In genomic region chr19:14450168-14450874, GRCh38 we compare ENCODE assay signal across 8 cellular contexts. TPM values are rescaled to one million over a fixed set of nuclear protein-coding genes. Genes with fewer than 3 reads are reported as not detected.
DNase-seq lines count a peak whose midpoint lies in the region; ATAC-seq, FAIRE-seq and TF ChIP-seq lines count a peak whose summit lies in the region.

No MANE protein-coding gene starts in this region.

- H3K4me1 Mint-ChIP-seq in Caco-2 (ENCODE audit: low read depth, unreplicated experiment): no peaks in the 10 kb centered on the region
- no peaks in the 10 kb centered on the region for H3K4me1 Mint-ChIP-seq in activated B cell treated with CpG ODN at 0.5 μM for 24 hours

- H3K27ac ChIP-seq in Karpas-422 (ENCODE audit: low read length) (no peak overlapping the region), endothelial cell of umbilical vein (ENCODE audit: insufficient read depth, low read depth, low read length) (no peak overlapping the region)

- H3K9me1 ChIP-seq in endothelial cell of umbilical vein (replicated peaks; ENCODE audit: control insufficient read depth, extremely low read depth, insufficient read depth, low read length): no peaks in the 10 kb centered on the region

- H3K4me3 Mint-ChIP-seq in Caco-2 (ENCODE audit: unreplicated experiment) (no peak overlapping the region), activated B cell treated with CpG ODN at 0.5 μM for 24 hours (no peak overlapping the region)

- no peaks in the 10 kb centered on the region for H3K79me2 ChIP-seq in Karpas-422 (ENCODE audit: low read length)
- H3K79me2 ChIP-seq in endothelial cell of umbilical vein (ENCODE audit: control insufficient read depth, insufficient read depth, low read length): no peaks in the 10 kb centered on the region

- BruUV-seq in Caco-2 (replicated peaks; lab: Mats Ljungman, UMichigan): no TSS peak
- BruUV-seq in endothelial cell of umbilical vein (replicated peaks; lab: Mats Ljungman, UMichigan): no TSS peak

- H3K9ac ChIP-seq in Karpas-422 (ENCODE audit: low read length) (no peak overlapping the region), endothelial cell of umbilical vein (replicated peaks; ENCODE audit: extremely low read depth, insufficient read depth, low read length) (no peak overlapping the region)

- POLR2A ChIA-PET in Caco-2 (lab: Charles Lee): no interaction called here
- POLR2A ChIA-PET in activated B cell treated with CpG ODN at 0.5 μM for 24 hours (lab: Charles Lee): no interaction called here
- POLR2A ChIA-PET in endothelial cell of umbilical vein (lab: Charles Lee): no interaction called here

- no peak overlapping the region for H3K4me3 ChIP-seq in Caco-2 (ENCODE audit: low read depth, low read length)
- no peak overlapping the region for H3K4me3 ChIP-seq in Karpas-422 (ENCODE audit: low read length)
- H3K4me3 ChIP-seq in endothelial cell of umbilical vein (replicated peaks in 1 of 3; ENCODE audit: insufficient read depth in 1 of 3, low read depth in 1 of 3, low read length in 3 of 3): no peak overlapping the region

- dilution Hi-C loops in endothelial cell of umbilical vein (cut with MboI; ENCODE audit: extremely low pct_ligation_motif_present, low sequenced_read_pairs): no loop called here

- no peak for TF ChIP-seq CTCF in Caco-2 (IDR thresholded peaks at IDR 0.05; ENCODE audit: insufficient read depth in 1 of 2, low read depth in 1 of 2, low read length in 1 of 2, severe bottlenecking in 1 of 2, unreplicated experiment in 1 of 2)
- no peak for TF ChIP-seq CTCF in activated B cell treated with CpG ODN at 0.5 μM for 24 hours (IDR thresholded peaks at IDR 0.05)
- TF ChIP-seq CTCF in endothelial cell of umbilical vein (IDR thresholded peaks at IDR 0.05; ENCODE audit: extremely low read depth in 1 of 2, insufficient read depth in 1 of 2, low read depth in 1 of 2, low read length in 2 of 2): no peak

- intact Hi-C loops in Caco-2 (cut with micrococcal nuclease; ENCODE audit: unreplicated experiment) (no loop called here), activated B cell treated with CpG ODN at 0.5 μM for 24 hours (cut with micrococcal nuclease) (no loop called here), endothelial cell of umbilical vein (cut with micrococcal nuclease) (loop anchor here (1.0 kb wide), 1 partner anchor 10 kb away; no protein-coding TSS in a partner anchor)

- H3K27me3 ChIP-seq in Caco-2 (replicated peaks; ENCODE audit: control insufficient read depth, insufficient read depth, low read length) (no peaks in the 10 kb centered on the region), Karpas-422 (ENCODE audit: low read length) (no peaks in the 10 kb centered on the region), endothelial cell of umbilical vein (ENCODE audit: control insufficient read depth in 2 of 2, insufficient read depth in 2 of 2, low read length in 2 of 2) (no peaks in the 10 kb centered on the region)

- H3K4me1 ChIP-seq in Caco-2: no peaks in the 10 kb centered on the region
- no peaks in the 10 kb centered on the region for H3K4me1 ChIP-seq in Karpas-422 (ENCODE audit: low read length)
- no peaks in the 10 kb centered on the region for H3K4me1 ChIP-seq in endothelial cell of umbilical vein (ENCODE audit: control insufficient read depth, extremely low read depth, insufficient read depth, low read length)

- H3K36me3 ChIP-seq in Caco-2 (ENCODE audit: control insufficient read depth, insufficient read depth, low read length): peaks cover 2% of the 10 kb centered on the region
- peaks cover 32% of the 10 kb centered on the region for H3K36me3 ChIP-seq in Karpas-422 (ENCODE audit: insufficient read depth, low read length)
- peaks cover 16 to 50% of the 10 kb centered on the region in 2 experiments for H3K36me3 ChIP-seq in endothelial cell of umbilical vein (ENCODE audit: control insufficient read depth in 2 of 2, extremely low read depth in 1 of 2, insufficient read depth in 2 of 2, low read length in 2 of 2)

- H4K20me1 ChIP-seq in Karpas-422 (ENCODE audit: insufficient read depth, low read depth, low read length) (0 out of 2 replicates have a peak, but pooled peaks cover 7% of the 10 kb centered on the region), endothelial cell of umbilical vein (replicated peaks; ENCODE audit: control insufficient read depth, extremely low read depth, insufficient read depth, low read length) (no peaks in the 10 kb centered on the region)

- H3K9me3 Mint-ChIP-seq in Caco-2 (ENCODE audit: unreplicated experiment) (no peaks in the 10 kb centered on the region), activated B cell treated with CpG ODN at 0.5 μM for 24 hours (no peaks in the 10 kb centered on the region)

- no peak overlapping the region for H2AFZ ChIP-seq in Karpas-422 (ENCODE audit: low read length)
- H2AFZ ChIP-seq in endothelial cell of umbilical vein (ENCODE audit: low read depth, low read length): no peak overlapping the region

- H3K27me3 Mint-ChIP-seq in Caco-2 (ENCODE audit: insufficient read depth, unreplicated experiment) (no peaks in the 10 kb centered on the region), activated B cell treated with CpG ODN at 0.5 μM for 24 hours (no peaks in the 10 kb centered on the region)

- no peaks in the 10 kb centered on the region for H3K9me2 ChIP-seq in Karpas-422 (replicated peaks; ENCODE audit: insufficient read depth, low read length)

- H3K27ac Mint-ChIP-seq in Caco-2 (ENCODE audit: unreplicated experiment): no peak overlapping the region
- no peak overlapping the region for H3K27ac Mint-ChIP-seq in activated B cell treated with CpG ODN at 0.5 μM for 24 hours

- TF ChIP-seq POLR2A in endothelial cell of umbilical vein (IDR thresholded peaks at IDR 0.05; ENCODE audit: low read depth, low read length): no peak

- CTCF ChIA-PET in Caco-2 (lab: Charles Lee) (no interaction called here), activated B cell treated with CpG ODN at 0.5 μM for 24 hours (lab: Charles Lee) (no interaction called here), endothelial cell of umbilical vein (lab: Charles Lee) (interaction anchor here (1.0 to 1.3 kb wide), 2 partner anchors 18 to 22 kb away, joined by 3 to 6 read pairs; no protein-coding TSS in a partner anchor)

- ATAC-seq in activated B cell treated with CpG ODN at 0.5 μM for 24 hours (ENCODE audit: low read depth) (peak; percentile 89), GM19463 (IDR thresholded peaks at IDR 0.05; ENCODE audit: unreplicated experiment) (no peak), HG03097 (IDR thresholded peaks at IDR 0.05; ENCODE audit: low FRiP score, unreplicated experiment) (no peak)

- H3K9me3 ChIP-seq in Caco-2 (no peaks in the 10 kb centered on the region), Karpas-422 (ENCODE audit: low read length) (no peaks in the 10 kb centered on the region), endothelial cell of umbilical vein (replicated peaks; ENCODE audit: control insufficient read depth, insufficient read depth, low read length) (no peaks in the 10 kb centered on the region)

- DNase-seq in Caco-2: peak; percentile 71 to 81
- DNase-seq in Karpas-422: peak; percentile 94
- no peak for DNase-seq in activated B cell treated with CpG ODN at 0.5 μM for 24 hours
- DNase-seq in endothelial cell of umbilical vein (ENCODE audit: low read depth, low spot score): peak; percentile 65
- DNase-seq in stimulated activated CD4-positive, alpha-beta T cell treated with anti-CD3 and anti-CD28 coated beads, TNF-alpha, amount 100 ng/mL, for 4 hours (ENCODE audit: low read depth in 3 of 3): peak in 2 of 3 experiments; percentile 27 to 30
- no peak for DNase-seq in HuH-7.5 (ENCODE audit: low spot score)

- H3K4me2 ChIP-seq in Karpas-422 (ENCODE audit: low read depth, low read length, poor library complexity, severe bottlenecking): no peak overlapping the region
- no peak overlapping the region for H3K4me2 ChIP-seq in endothelial cell of umbilical vein (ENCODE audit: insufficient read depth, low read length)

- peaks cover 29% of the 10 kb centered on the region for H3K36me3 Mint-ChIP-seq in Caco-2 (ENCODE audit: insufficient read depth, unreplicated experiment)
- peaks cover 79% of the 10 kb centered on the region for H3K36me3 Mint-ChIP-seq in activated B cell treated with CpG ODN at 0.5 μM for 24 hours (ENCODE audit: low read depth)

- FAIRE-seq in endothelial cell of umbilical vein (lab: Jason Lieb, UNC): peak; percentile 57

RNA-seq across cellular contexts. Expression of gene PKN1, which starts 17.2 kb away (rescaled TPM):
- 102 and 105 TPM in 2 replicates for total RNA-seq in Caco-2 (2022)
- 66.3 and 186 TPM in 2 replicates for total RNA-seq in Karpas-422 (2014; rRNA removed; shearing (Covaris generic); ENCODE audit: low replicate concordance)
- 139 and 159 TPM in 2 replicates for total RNA-seq in activated B cell treated with CpG ODN at 0.5 μM for 24 hours
- 302 and 326 TPM in 2 replicates for total RNA-seq in endothelial cell of umbilical vein
- polyA plus RNA-seq in endothelial cell of umbilical vein: 142 and 148 TPM in 2 replicates
- polyA plus RNA-seq in endothelial cell of umbilical vein (2011; cell fraction: cytosol; rRNA removed): 163 and 180 TPM in 2 replicates
- 162 and 166 TPM in 2 replicates for polyA plus RNA-seq in endothelial cell of umbilical vein (2011; cell fraction: nucleus; rRNA removed)
- 155 and 170 TPM in 2 replicates for polyA plus RNA-seq in endothelial cell of umbilical vein (2012)
- 157 and 229 TPM in 2 replicates for polyA minus RNA-seq in endothelial cell of umbilical vein
- polyA minus RNA-seq in endothelial cell of umbilical vein (2011; cell fraction: cytosol; rRNA and poly(A)+ RNA removed): 70.3 TPM
- 47.5 and 72.7 TPM in 2 replicates for polyA minus RNA-seq in endothelial cell of umbilical vein (2011; cell fraction: nucleus; rRNA and poly(A)+ RNA removed)

RNA-seq across cellular contexts. Expression of gene PTGER1, which starts 24.8 kb away (rescaled TPM):
- total RNA-seq in Caco-2 (2022) (0.20 and 0.74 TPM in 2 replicates), activated B cell treated with CpG ODN at 0.5 μM for 24 hours (not detected in 2 replicates), endothelial cell of umbilical vein (0.40 and 0.53 TPM in 2 replicates)
- not detected in 2 replicates for total RNA-seq in Karpas-422 (2014; rRNA removed; shearing (Covaris generic); ENCODE audit: low replicate concordance)
- polyA plus RNA-seq in endothelial cell of umbilical vein: 0.21 and 0.48 TPM in 2 replicates
- 0.08 and 0.17 TPM in 2 replicates for polyA plus RNA-seq in endothelial cell of umbilical vein (2011; cell fraction: cytosol; rRNA removed)
- polyA plus RNA-seq in endothelial cell of umbilical vein (2011; cell fraction: nucleus; rRNA removed): 0.13 TPM in 1 of 2 replicates, not detected in the other
- 0.19 TPM in 1 of 2 replicates, not detected in the other for polyA plus RNA-seq in endothelial cell of umbilical vein (2012)
- not detected in 2 replicates for polyA minus RNA-seq in endothelial cell of umbilical vein
- not detected for polyA minus RNA-seq in endothelial cell of umbilical vein (2011; cell fraction: cytosol; rRNA and poly(A)+ RNA removed)
- polyA minus RNA-seq in endothelial cell of umbilical vein (2011; cell fraction: nucleus; rRNA and poly(A)+ RNA removed): not detected in 2 replicates

RNA-seq across cellular contexts. Expression of gene DDX39A, which starts 31.2 kb away (rescaled TPM):
- total RNA-seq in Caco-2 (2022) (118 and 126 TPM in 2 replicates), activated B cell treated with CpG ODN at 0.5 μM for 24 hours (210 and 211 TPM in 2 replicates), endothelial cell of umbilical vein (153 and 157 TPM in 2 replicates)
- 92.4 and 151 TPM in 2 replicates for total RNA-seq in Karpas-422 (2014; rRNA removed; shearing (Covaris generic); ENCODE audit: low replicate concordance)
- polyA plus RNA-seq in endothelial cell of umbilical vein: 158 and 168 TPM in 2 replicates
- 122 and 136 TPM in 2 replicates for polyA plus RNA-seq in endothelial cell of umbilical vein (2011; cell fraction: cytosol; rRNA removed)
- 631 and 632 TPM in 2 replicates for polyA plus RNA-seq in endothelial cell of umbilical vein (2011; cell fraction: nucleus; rRNA removed)
- 131 and 157 TPM in 2 replicates for polyA plus RNA-seq in endothelial cell of umbilical vein (2012)
- 73.4 and 92.4 TPM in 2 replicates for polyA minus RNA-seq in endothelial cell of umbilical vein
- polyA minus RNA-seq in endothelial cell of umbilical vein (2011; cell fraction: cytosol; rRNA and poly(A)+ RNA removed): 88.6 TPM
- 81.9 and 101 TPM in 2 replicates for polyA minus RNA-seq in endothelial cell of umbilical vein (2011; cell fraction: nucleus; rRNA and poly(A)+ RNA removed)

RNA-seq across cellular contexts. Expression of gene GIPC1, which starts 45.6 kb away (rescaled TPM):
- total RNA-seq in Caco-2 (2022) (98.7 and 105 TPM in 2 replicates), activated B cell treated with CpG ODN at 0.5 μM for 24 hours (13.9 and 15.3 TPM in 2 replicates), endothelial cell of umbilical vein (102 and 108 TPM in 2 replicates)
- total RNA-seq in Karpas-422 (2014; rRNA removed; shearing (Covaris generic); ENCODE audit: low replicate concordance): 1.9 and 4.6 TPM in 2 replicates
- 141 and 159 TPM in 2 replicates for polyA plus RNA-seq in endothelial cell of umbilical vein
- 65.4 and 106 TPM in 2 replicates for polyA plus RNA-seq in endothelial cell of umbilical vein (2011; cell fraction: cytosol; rRNA removed)
- 65.6 and 67.3 TPM in 2 replicates for polyA plus RNA-seq in endothelial cell of umbilical vein (2011; cell fraction: nucleus; rRNA removed)
- 76.4 and 123 TPM in 2 replicates for polyA plus RNA-seq in endothelial cell of umbilical vein (2012)
- polyA minus RNA-seq in endothelial cell of umbilical vein: 39.1 and 62.3 TPM in 2 replicates
- 84.5 TPM for polyA minus RNA-seq in endothelial cell of umbilical vein (2011; cell fraction: cytosol; rRNA and poly(A)+ RNA removed)
- 16.2 and 32.9 TPM in 2 replicates for polyA minus RNA-seq in endothelial cell of umbilical vein (2011; cell fraction: nucleus; rRNA and poly(A)+ RNA removed)

Comparison
In these comparisons a context has a peak if more than half of its experiments do, and no peak if none do; other contexts are left out.
1. DNase-seq: peak in Caco-2 (2 of 2), Karpas-422 (single experiment), endothelial cell of umbilical vein (single experiment) and stimulated activated CD4-positive, alpha-beta T cell treated with anti-CD3 and anti-CD28 coated beads, TNF-alpha, amount 100 ng/mL, for 4 hours (2 of 3); none in activated B cell treated with CpG ODN at 0.5 μM for 24 hours (single experiment) and HuH-7.5 (single experiment).